ENCODE assay signal across 27 cellular contexts in genomic region chr4:151437505-151437904, GRCh38.
"Had no signal": no experiment of that assay in that cellular context is flagged by ENCODE, and none has a peak within 500 bp of the region (broad histone marks: within the 10 kb centered on the region; RNA-seq: fewer than 3 reads in every experiment).

No MANE protein-coding gene starts in this region.

- H3K36me3 ChIP-seq: gastroesophageal sphincter, heart left ventricle, left lung, ovary, right lobe of liver, stomach, thyroid gland, vagina had no signal

- H3K4me3 Mint-ChIP-seq: mesothelial cell of epicardium; naive thymus-derived CD8-positive, alpha-beta T cell; nephron progenitor cell; stimulated activated effector memory CD8-positive, alpha-beta T cell treated with anti-CD3 and anti-CD28 coated beads, Interleukin-12 subunit alpha, Interleukin-12 subunit beta, amount 100 ng/mL, for 72 hours had no signal

- H3K9me3 ChIP-seq: gastroesophageal sphincter, heart left ventricle, left lung, mucosa of descending colon, ovary, right lobe of liver, stomach, thyroid gland, vagina had no signal

- ATAC-seq: gastroesophageal sphincter; heart left ventricle; left cardiac atrium; left lung; mucosa of descending colon; naive thymus-derived CD8-positive, alpha-beta T cell; right lobe of liver; stimulated activated effector memory CD8-positive, alpha-beta T cell treated with anti-CD3 and anti-CD28 coated beads, Interleukin-12 subunit alpha, Interleukin-12 subunit beta, amount 100 ng/mL, for 72 hours had no signal

- H3K4me1 Mint-ChIP-seq: stimulated activated effector memory CD8-positive, alpha-beta T cell treated with anti-CD3 and anti-CD28 coated beads, Interleukin-12 subunit alpha, Interleukin-12 subunit beta, amount 100 ng/mL, for 72 hours had no signal

- H3K36me3 Mint-ChIP-seq: mesothelial cell of epicardium; naive thymus-derived CD8-positive, alpha-beta T cell; stimulated activated effector memory CD8-positive, alpha-beta T cell treated with anti-CD3 and anti-CD28 coated beads, Interleukin-12 subunit alpha, Interleukin-12 subunit beta, amount 100 ng/mL, for 72 hours had no signal

- H3K4me1 ChIP-seq: gastroesophageal sphincter, vagina had no signal

- H3K4me3 ChIP-seq: coronary artery, gastroesophageal sphincter, heart left ventricle, hepatocyte, left lung, mucosa of descending colon, ovary, right lobe of liver, stomach, thyroid gland, vagina had no signal

- H3K27ac Mint-ChIP-seq: mesothelial cell of epicardium; naive thymus-derived CD8-positive, alpha-beta T cell; nephron progenitor cell; stimulated activated effector memory CD8-positive, alpha-beta T cell treated with anti-CD3 and anti-CD28 coated beads, Interleukin-12 subunit alpha, Interleukin-12 subunit beta, amount 100 ng/mL, for 72 hours had no signal

- H3K27ac ChIP-seq: coronary artery, gastroesophageal sphincter, heart left ventricle, hepatocyte, left lung, ovary, right lobe of liver, stomach, vagina had no signal

- H3K9me3 Mint-ChIP-seq: mesothelial cell of epicardium; naive thymus-derived CD8-positive, alpha-beta T cell; nephron progenitor cell; stimulated activated effector memory CD8-positive, alpha-beta T cell treated with anti-CD3 and anti-CD28 coated beads, Interleukin-12 subunit alpha, Interleukin-12 subunit beta, amount 100 ng/mL, for 72 hours had no signal

- H3K27me3 ChIP-seq: gastroesophageal sphincter, heart left ventricle, hepatocyte, left lung, ovary, right lobe of liver, stomach, thyroid gland, vagina had no signal

- DNase-seq: dermis blood vessel endothelial cell; effector memory CD4-positive, alpha-beta T cell; foreskin fibroblast; heart left ventricle; left cardiac atrium; mesenchymal stem cell; mucosa of descending colon; naive thymus-derived CD8-positive, alpha-beta T cell; nephron progenitor cell; occipital lobe; ovary; right lobe of liver; stimulated activated CD4-positive, alpha-beta T cell treated with anti-CD3 and anti-CD28 coated beads, Interleukin-2, amount 100 ng/mL, for 24 hours; stimulated activated CD4-positive, alpha-beta T cell treated with anti-CD3 and anti-CD28 coated beads, Interleukin-4, amount 100 ng/mL, for 24 hours; stimulated activated naive CD4-positive, alpha-beta T cell treated with Interleukin-2 at 50 U/mL for 16 hours; stomach; trophoblast cell had no signal

- FAIRE-seq: endothelial cell of umbilical vein, islet of Langerhans had no signal
